8 cellular contexts compared by ENCODE assay signal in the genomic region with DNA sequence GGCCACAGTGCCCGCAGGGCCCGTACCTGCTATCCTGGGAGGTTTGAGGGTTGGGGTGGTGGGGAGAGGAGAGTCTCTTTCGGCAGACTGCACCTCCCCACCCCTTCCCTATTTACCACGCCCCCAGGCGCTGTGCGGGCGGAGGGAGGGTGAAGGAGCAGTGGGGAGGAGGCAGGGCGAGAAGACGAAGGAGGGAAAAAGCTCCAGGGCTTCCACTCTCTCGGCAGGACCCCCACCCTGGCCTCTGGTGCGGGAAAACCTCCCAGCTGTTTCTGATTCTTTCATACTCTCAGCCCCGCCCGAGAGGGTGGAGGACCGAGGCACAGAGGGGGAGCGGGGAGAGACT. TPM values are rescaled to one million over a fixed set of nuclear protein-coding genes. Genes with fewer than 3 reads are reported as not detected.
DNase-seq lines count a peak whose midpoint lies in the region; ATAC-seq, FAIRE-seq and TF ChIP-seq lines count a peak whose summit lies in the region.

No MANE protein-coding gene starts in this region.

- H3K4me1 Mint-ChIP-seq in CD4-positive, alpha-beta memory T cell = peaks cover under 1 to 20% (median 3%) of the 10 kb centered on the region in 4 donors
- peaks cover 12% of the 10 kb centered on the region for H3K4me1 Mint-ChIP-seq in memory B cell

- peaks cover 12 to 15% of the 10 kb centered on the region in 2 donors for H3K27me3 Mint-ChIP-seq in CD4-positive, alpha-beta memory T cell
- peaks cover 17% of the 10 kb centered on the region for H3K27me3 Mint-ChIP-seq in memory B cell

- H3K4me3 ChIP-seq in CD4-positive, alpha-beta memory T cell (ENCODE audit: low read length in 2 of 2) = peak overlapping the region; percentile 52 to 67
- H3K4me3 ChIP-seq in astrocyte of the spinal cord (ENCODE audit: low read depth, low read length) (peak overlapping the region; percentile 41), thoracic aorta (peak overlapping the region; percentile 82), kidney (ENCODE audit: low read length in 2 of 2) (peak overlapping the region in 1 of 2 donors; percentile 52)

- intact Hi-C loops in CD4-positive, alpha-beta memory T cell (cut with micrococcal nuclease) = no loop called here
- intact Hi-C loops in kidney (cut with DNase I) = no loop called here

- FAIRE-seq in kidney (lab: Jason Lieb, UNC) = no peak

- no peaks in the 10 kb centered on the region for H3K36me3 Mint-ChIP-seq in CD4-positive, alpha-beta memory T cell
- H3K36me3 Mint-ChIP-seq in memory B cell = no peaks in the 10 kb centered on the region

- POLR2A ChIA-PET in CD4-positive, alpha-beta memory T cell (lab: Charles Lee; ENCODE audit: partially characterized antibody) = interaction anchor here (1.0 to 3.5 kb wide), 2 partner anchors 111 to 128 kb away, joined by 3 to 12 read pairs; partner anchors contain the start of genes CAPZA1 and ST7L

- in situ Hi-C loops in astrocyte of the spinal cord (cut with HindIII; ENCODE audit: low sequenced_read_pairs) = no loop called here

- ATAC-seq in memory B cell (ENCODE audit: low read depth) = peak; percentile 34
- no peak for ATAC-seq in thoracic aorta (ENCODE audit: insufficient number of reproducible peaks, low FRiP score, low read depth)

- peaks cover 12% of the 10 kb centered on the region for H3K27me3 ChIP-seq in CD4-positive, alpha-beta memory T cell (ENCODE audit: insufficient read depth, low read length)
- H3K27me3 ChIP-seq in thoracic aorta (replicated peaks; ENCODE audit: insufficient read depth) = no peaks in the 10 kb centered on the region

- H3K9me3 Mint-ChIP-seq in CD4-positive, alpha-beta memory T cell = no peaks in the 10 kb centered on the region
- H3K9me3 Mint-ChIP-seq in memory B cell = no peaks in the 10 kb centered on the region

- H3K4me1 ChIP-seq in CD4-positive, alpha-beta memory T cell (ENCODE audit: insufficient read depth, low read length) = peaks cover 13% of the 10 kb centered on the region
- peaks cover 4 to 19% of the 10 kb centered on the region in 2 donors for H3K4me1 ChIP-seq in thoracic aorta (ENCODE audit: control insufficient read depth in 1 of 2, low read depth in 2 of 2)
- H3K4me1 ChIP-seq in kidney (ENCODE audit: control insufficient read depth in 1 of 2, insufficient read depth in 1 of 2, low read depth in 1 of 2, low read length in 2 of 2) = peaks cover 0 to 4% of the 10 kb centered on the region in 2 donors

- TF ChIP-seq CTCF in astrocyte of the spinal cord (IDR thresholded peaks at IDR 0.05; ENCODE audit: low read depth, low read length) (no peak), thoracic aorta (IDR thresholded peaks at IDR 0.05) (no peak), kidney (IDR thresholded peaks at IDR 0.05; ENCODE audit: borderline replicate concordance, extremely low read depth, insufficient read depth) (no peak)

- H3K27ac ChIP-seq in CD4-positive, alpha-beta memory T cell (ENCODE audit: low read depth, low read length) = no peak overlapping the region
- H3K27ac ChIP-seq in thoracic aorta (no peak overlapping the region), kidney (ENCODE audit: low read depth in 2 of 2, low read length in 2 of 2) (no peak overlapping the region)

- peak in 3 of 5 donors; percentile 9 to 14 (median 13) for DNase-seq in CD4-positive, alpha-beta memory T cell
- DNase-seq in NCI-H226 (peak; percentile 51), astrocyte of the spinal cord (ENCODE audit: low read depth, low spot score) (no peak), memory B cell (ENCODE audit: low spot score in 2 of 2) (peak in 1 of 2 donors; percentile 23), thoracic aorta (ENCODE audit: low spot score) (no peak), kidney (no peak), HCEC 1CT (no peak)
- DNase-seq in NK-92 treated with Interleukin-12 subunit alpha and Interleukin-12 subunit beta, amount 100 ng/mL, for 24 hours (lab: John Stamatoyannopoulos, UW) = no peak

- CTCF ChIA-PET in CD4-positive, alpha-beta memory T cell (lab: Charles Lee; ENCODE audit: partially characterized antibody) = interaction anchor here (1.6 to 2.5 kb wide), 2 partner anchors 107 to 200 kb away, joined by 6 to 7 read pairs; no protein-coding TSS in a partner anchor

- no peaks in the 10 kb centered on the region for H3K9me3 ChIP-seq in CD4-positive, alpha-beta memory T cell (ENCODE audit: control insufficient read depth in 1 of 2, low read length in 2 of 2)
- H3K9me3 ChIP-seq in thoracic aorta (no peaks in the 10 kb centered on the region), kidney (ENCODE audit: control insufficient read depth in 1 of 2, low read length in 2 of 2) (no peaks in the 10 kb centered on the region)

- H3K9ac ChIP-seq in kidney (ENCODE audit: low read length in 2 of 2) = no peak overlapping the region

- H3K36me3 ChIP-seq in CD4-positive, alpha-beta memory T cell (ENCODE audit: insufficient read depth, low read length) = no peaks in the 10 kb centered on the region
- H3K36me3 ChIP-seq in thoracic aorta (no peaks in the 10 kb centered on the region), kidney (ENCODE audit: control insufficient read depth in 1 of 2, insufficient read depth in 2 of 2, low read length in 2 of 2) (no peaks in the 10 kb centered on the region)

- H3K4me3 Mint-ChIP-seq in CD4-positive, alpha-beta memory T cell = peak overlapping the region; percentile 84 to 93 (median 86)
- H3K4me3 Mint-ChIP-seq in memory B cell = peak overlapping the region; percentile 85

- peak overlapping the region in 1 of 7 donors; percentile 64 for H3K27ac Mint-ChIP-seq in CD4-positive, alpha-beta memory T cell
- H3K27ac Mint-ChIP-seq in memory B cell = no peak overlapping the region

RNA-seq across cellular contexts. Expression of gene WNT2B, which starts 0.9 kb away (rescaled TPM):
- under 1 TPM; 0.70 to 0.91 TPM for total RNA-seq in CD4-positive, alpha-beta memory T cell
- under 1 TPM; 0.21 to 0.23 TPM for polyA plus RNA-seq in CD4-positive, alpha-beta memory T cell
- total RNA-seq in thoracic aorta (10 to 100 TPM; 10.0 to 15.4 TPM), kidney (4.7 TPM)
- 0.75 TPM for polyA plus RNA-seq in kidney (ENCODE audit: insufficient read depth, low read depth, low replicate concordance)

Comparison
In these comparisons a context has a peak if more than half of its experiments do, and no peak if none do; other contexts are left out.
1. DNase-seq: peak in CD4-positive, alpha-beta memory T cell (3 of 5) and NCI-H226 (single experiment); none in astrocyte of the spinal cord (single experiment), thoracic aorta (single experiment), NK-92 treated with Interleukin-12 subunit alpha and Interleukin-12 subunit beta, amount 100 ng/mL, for 24 hours (single experiment), kidney (single experiment) and HCEC 1CT (single experiment).